23 cellular contexts compared by ENCODE assay signal in the genomic region with DNA sequence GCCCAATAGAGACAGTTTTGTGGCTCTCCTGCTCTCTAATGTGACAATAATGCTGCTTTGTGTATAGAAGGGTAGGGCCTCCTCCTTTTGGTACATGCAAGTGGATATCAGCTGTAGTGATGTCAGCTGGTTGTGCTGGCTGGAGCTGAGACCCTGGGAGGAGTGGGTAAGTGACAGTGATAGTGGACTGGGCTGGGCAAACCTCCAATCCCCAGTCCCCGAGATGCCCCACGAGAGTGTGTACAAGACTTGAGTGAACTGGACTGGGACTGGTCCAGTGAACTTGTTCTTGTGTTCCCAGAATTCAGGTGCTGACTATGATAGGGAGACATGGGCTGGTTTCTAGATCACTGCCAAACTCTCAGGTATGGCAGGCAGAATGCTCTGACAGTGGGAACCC.
DNase-seq lines count a peak whose midpoint lies in the region; ATAC-seq and TF ChIP-seq lines count a peak whose summit lies in the region.
"Had no signal": no experiment of that assay in that cellular context is flagged by ENCODE, and none has a peak within 500 bp of the region (broad histone marks: within the 10 kb centered on the region; RNA-seq: fewer than 3 reads in every experiment).

No MANE protein-coding gene starts in this region.

- no peaks in the 10 kb centered on the region for H3F3A ChIP-seq in OCI-LY1 (ENCODE audit: insufficient read depth, low read length)

- H3K4me3 Mint-ChIP-seq in stimulated activated naive CD8-positive, alpha-beta T cell treated with anti-CD3 and anti-CD28 coated beads, Interleukin-15, amount 100 ng/mL, for 72 hours: no peak overlapping the region
- H3K4me3 Mint-ChIP-seq in stimulated activated memory B cell treated with anti-CD40 and anti-IgM and Interleukin-4, amounts not matched to agents 10 μg/mL and 1 μg/mL and 100 μg/mL, for 72 hours: no peak overlapping the region
- H3K4me3 Mint-ChIP-seq in T-helper 2 cell treated with Interferon-gamma antibody and Interleukin-4, amounts not matched to agents 5 μg/mL and 100 μg/mL, for 36 hours: no peak overlapping the region
- H3K4me3 Mint-ChIP-seq in progenitor cell of endocrine pancreas (ENCODE audit: low read depth): no peak overlapping the region
- H3K4me3 Mint-ChIP-seq: CD14-positive monocyte; CD4-positive, alpha-beta T cell; CD8-positive, alpha-beta memory T cell had no signal

- H4K20me1 ChIP-seq in OCI-LY1 (ENCODE audit: insufficient read depth, low read length): no peaks in the 10 kb centered on the region
- H4K20me1 ChIP-seq: BLaER1 treated with 17β-estradiol and CSF1 and Interleukin-3, amounts not matched to agents 10 nM and 100 nM had no signal

- ATAC-seq in stimulated activated naive CD8-positive, alpha-beta T cell treated with anti-CD3 and anti-CD28 coated beads, Interleukin-15, amount 100 ng/mL, for 72 hours: peak; percentile 12
- ATAC-seq in stimulated activated naive CD8-positive, alpha-beta T cell treated with anti-CD3 and anti-CD28 coated beads, Interleukin-15, Interleukin-2, amounts not matched to agents 100 U/mL and 50 U/mL, for 24 hours: no peak
- ATAC-seq in stimulated activated memory B cell treated with anti-CD40 and anti-IgM and Interleukin-4, amounts not matched to agents 10 μg/mL and 1 μg/mL and 100 μg/mL, for 72 hours: peak; percentile 20
- ATAC-seq: A549 had no signal

- no peaks in the 10 kb centered on the region for H3K36me3 Mint-ChIP-seq in stimulated activated memory B cell treated with anti-CD40 and anti-IgM and Interleukin-4, amounts not matched to agents 10 μg/mL and 1 μg/mL and 100 μg/mL, for 72 hours
- H3K36me3 Mint-ChIP-seq in T-helper 2 cell treated with Interferon-gamma antibody and Interleukin-4, amounts not matched to agents 5 μg/mL and 100 μg/mL, for 36 hours (ENCODE audit: low read depth): no peaks in the 10 kb centered on the region
- no peaks in the 10 kb centered on the region for H3K36me3 Mint-ChIP-seq in progenitor cell of endocrine pancreas (ENCODE audit: insufficient read depth)
- H3K36me3 Mint-ChIP-seq: CD14-positive monocyte; CD8-positive, alpha-beta memory T cell had no signal

- H3K4me1 ChIP-seq in OCI-LY1 (ENCODE audit: insufficient read depth, low read length, severe bottlenecking): peaks cover 17% of the 10 kb centered on the region
- H3K4me1 ChIP-seq: A549; BE2C; BLaER1 treated with 17β-estradiol and CSF1 and Interleukin-3, amounts not matched to agents 10 nM and 100 nM had no signal

- H3K9me2 ChIP-seq in OCI-LY1 (ENCODE audit: low read depth, low read length): no peaks in the 10 kb centered on the region

- H3K9ac ChIP-seq in OCI-LY1 (ENCODE audit: low read length): no peak overlapping the region
- H3K9ac ChIP-seq: BLaER1 treated with 17β-estradiol and CSF1 and Interleukin-3, amounts not matched to agents 10 nM and 100 nM had no signal

- H3K4me3 ChIP-seq in OCI-LY1 (ENCODE audit: low read depth, low read length, poor library complexity, severe bottlenecking): no peak overlapping the region
- H3K4me3 ChIP-seq: A549; BLaER1 treated with 17β-estradiol and CSF1 and Interleukin-3, amounts not matched to agents 10 nM and 100 nM had no signal

- TF ChIP-seq CTCF in OCI-LY1 (IDR thresholded peaks at IDR 0.05; ENCODE audit: low read length) (no peak), progenitor cell of endocrine pancreas (IDR thresholded peaks at IDR 0.05; ENCODE audit: unreplicated experiment) (no peak)

- H3K27ac ChIP-seq in OCI-LY1 (ENCODE audit: low read depth, low read length, poor library complexity, severe bottlenecking): peak overlapping the region; percentile 13
- H3K27ac ChIP-seq: A549; BLaER1 treated with 17β-estradiol and CSF1 and Interleukin-3, amounts not matched to agents 10 nM and 100 nM had no signal

- H3K9me3 ChIP-seq in OCI-LY1 (ENCODE audit: low read length): peaks cover 3% of the 10 kb centered on the region; the same call in 1 of the 2 replicates
- H3K9me3 ChIP-seq: A549; BE2C; BLaER1 treated with 17β-estradiol and CSF1 and Interleukin-3, amounts not matched to agents 10 nM and 100 nM had no signal

- peak overlapping the region; percentile 51 for H2AFZ ChIP-seq in OCI-LY1 (ENCODE audit: low read length)

- H3K4me2 ChIP-seq in OCI-LY1 (ENCODE audit: low read length): no peak overlapping the region
- H3K4me2 ChIP-seq: A549; BLaER1 treated with 17β-estradiol and CSF1 and Interleukin-3, amounts not matched to agents 10 nM and 100 nM had no signal

- no peaks in the 10 kb centered on the region for H3K27me3 ChIP-seq in OCI-LY1 (ENCODE audit: insufficient read depth, low read length)
- H3K27me3 ChIP-seq: BE2C; BLaER1 treated with 17β-estradiol and CSF1 and Interleukin-3, amounts not matched to agents 10 nM and 100 nM had no signal

- no peaks in the 10 kb centered on the region for H3K79me2 ChIP-seq in OCI-LY1 (ENCODE audit: insufficient read depth, low read length)

- no peak overlapping the region for H3K27ac Mint-ChIP-seq in stimulated activated naive CD8-positive, alpha-beta T cell treated with anti-CD3 and anti-CD28 coated beads, Interleukin-15, amount 100 ng/mL, for 72 hours
- no peak overlapping the region for H3K27ac Mint-ChIP-seq in stimulated activated memory B cell treated with anti-CD40 and anti-IgM and Interleukin-4, amounts not matched to agents 10 μg/mL and 1 μg/mL and 100 μg/mL, for 72 hours
- H3K27ac Mint-ChIP-seq in T-helper 2 cell treated with Interferon-gamma antibody and Interleukin-4, amounts not matched to agents 5 μg/mL and 100 μg/mL, for 36 hours: no peak overlapping the region
- H3K27ac Mint-ChIP-seq in progenitor cell of endocrine pancreas: no peak overlapping the region
- H3K27ac Mint-ChIP-seq: CD14-positive monocyte; CD4-positive, alpha-beta T cell; CD8-positive, alpha-beta memory T cell had no signal

- no peaks in the 10 kb centered on the region for H3K27me3 Mint-ChIP-seq in stimulated activated naive CD8-positive, alpha-beta T cell treated with anti-CD3 and anti-CD28 coated beads, Interleukin-15, amount 100 ng/mL, for 72 hours
- no peaks in the 10 kb centered on the region for H3K27me3 Mint-ChIP-seq in stimulated activated memory B cell treated with anti-CD40 and anti-IgM and Interleukin-4, amounts not matched to agents 10 μg/mL and 1 μg/mL and 100 μg/mL, for 72 hours
- no peaks in the 10 kb centered on the region for H3K27me3 Mint-ChIP-seq in T-helper 2 cell treated with Interferon-gamma antibody and Interleukin-4, amounts not matched to agents 5 μg/mL and 100 μg/mL, for 36 hours (ENCODE audit: low read depth)
- peaks cover 18% of the 10 kb centered on the region for H3K27me3 Mint-ChIP-seq in progenitor cell of endocrine pancreas
- H3K27me3 Mint-ChIP-seq: CD4-positive, alpha-beta T cell; CD8-positive, alpha-beta memory T cell had no signal

- no peaks in the 10 kb centered on the region for H3K36me3 ChIP-seq in OCI-LY1 (ENCODE audit: insufficient read depth, low read length)
- H3K36me3 ChIP-seq: BE2C; BLaER1 treated with 17β-estradiol and CSF1 and Interleukin-3, amounts not matched to agents 10 nM and 100 nM had no signal

- no peak for DNase-seq in stimulated activated naive CD8-positive, alpha-beta T cell treated with anti-CD3 and anti-CD28 coated beads, Interleukin-15, amount 100 ng/mL, for 72 hours
- DNase-seq in stimulated activated naive CD8-positive, alpha-beta T cell treated with anti-CD3 and anti-CD28 coated beads, Interleukin-15, Interleukin-2, amounts not matched to agents 100 U/mL and 50 U/mL, for 24 hours: no peak
- DNase-seq in islet precursor cell: peak; percentile 37
- no peak for DNase-seq in T-helper 2 cell treated with Interferon-gamma antibody and Interleukin-4, amounts not matched to agents 5 μg/mL and 100 μg/mL, for 36 hours (ENCODE audit: low spot score)
- DNase-seq in progenitor cell of endocrine pancreas (ENCODE audit: low spot score, unreplicated experiment): no peak
- no peak for DNase-seq in T-helper 1 cell
- DNase-seq: 8988T; ACHN; AML-193; BE2C; CD4-positive, alpha-beta T cell; CD8-positive, alpha-beta memory T cell; DMS 273 treated with DMSO at 0.1 percent for 48 hours; DMS79; GF-D8; GOT3; H7; HCEC 1CT had no signal

- H3K4me1 Mint-ChIP-seq in stimulated activated naive CD8-positive, alpha-beta T cell treated with anti-CD3 and anti-CD28 coated beads, Interleukin-15, amount 100 ng/mL, for 72 hours: no peaks in the 10 kb centered on the region
- H3K4me1 Mint-ChIP-seq in stimulated activated memory B cell treated with anti-CD40 and anti-IgM and Interleukin-4, amounts not matched to agents 10 μg/mL and 1 μg/mL and 100 μg/mL, for 72 hours: no peaks in the 10 kb centered on the region
- no peaks in the 10 kb centered on the region for H3K4me1 Mint-ChIP-seq in T-helper 2 cell treated with Interferon-gamma antibody and Interleukin-4, amounts not matched to agents 5 μg/mL and 100 μg/mL, for 36 hours (ENCODE audit: low read depth)
- H3K4me1 Mint-ChIP-seq in progenitor cell of endocrine pancreas (ENCODE audit: low read depth): peaks cover 1% of the 10 kb centered on the region
- H3K4me1 Mint-ChIP-seq: CD14-positive monocyte; CD8-positive, alpha-beta memory T cell had no signal

- H3K9me3 Mint-ChIP-seq in stimulated activated naive CD8-positive, alpha-beta T cell treated with anti-CD3 and anti-CD28 coated beads, Interleukin-15, amount 100 ng/mL, for 72 hours: peaks cover 4 to 14% of the 10 kb centered on the region in 2 donors
- peaks cover 5% of the 10 kb centered on the region for H3K9me3 Mint-ChIP-seq in stimulated activated memory B cell treated with anti-CD40 and anti-IgM and Interleukin-4, amounts not matched to agents 10 μg/mL and 1 μg/mL and 100 μg/mL, for 72 hours
- H3K9me3 Mint-ChIP-seq in T-helper 2 cell treated with Interferon-gamma antibody and Interleukin-4, amounts not matched to agents 5 μg/mL and 100 μg/mL, for 36 hours: peaks cover 5% of the 10 kb centered on the region
- peaks cover 5% of the 10 kb centered on the region for H3K9me3 Mint-ChIP-seq in progenitor cell of endocrine pancreas (ENCODE audit: low read depth)
- H3K9me3 Mint-ChIP-seq: CD4-positive, alpha-beta T cell had no signal
